ENCODE assay signal across 8 cellular contexts in the genomic region with DNA sequence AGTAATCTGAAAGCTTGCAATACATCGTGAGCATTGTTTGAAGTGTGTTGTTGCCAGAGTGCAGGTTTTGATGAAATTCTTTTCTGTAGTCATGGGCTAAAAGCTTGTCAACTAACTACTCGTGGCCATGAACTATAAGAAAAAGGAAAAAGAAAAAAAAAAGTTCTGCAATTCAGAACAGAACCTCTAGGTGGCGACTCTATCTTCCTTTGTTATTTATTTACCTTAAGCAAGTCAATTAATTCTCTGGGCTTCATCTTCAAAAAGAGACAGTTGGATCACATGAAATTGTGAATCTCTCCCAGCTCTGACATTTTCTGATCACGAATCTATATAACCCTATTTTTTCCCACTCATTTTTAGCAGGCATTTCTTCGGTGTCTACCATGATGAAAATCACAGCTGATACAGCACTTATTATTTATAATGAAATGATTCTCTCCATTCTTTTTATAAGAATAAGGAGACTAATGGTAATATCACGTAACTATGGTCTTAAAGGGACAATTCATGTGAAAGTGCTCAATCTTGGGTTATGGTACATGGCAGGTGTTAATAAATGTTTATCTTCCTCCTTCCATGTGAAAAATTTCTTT. TPM values are rescaled to one million over a fixed set of nuclear protein-coding genes. Genes with fewer than 3 reads are reported as not detected.
A peak's percentile ranks its signal among the peaks of the same experiment; 100 is the strongest.
DNase-seq lines count a peak whose midpoint lies in the region; ATAC-seq and TF ChIP-seq lines count a peak whose summit lies in the region.

No MANE protein-coding gene starts in this region.

- H3K4me2 ChIP-seq in Loucy (ENCODE audit: low read depth, low read length, poor library complexity, severe bottlenecking) = no peak overlapping the region

- H3K9me2 ChIP-seq in Loucy (replicated peaks; ENCODE audit: low read depth, low read length) = no peaks in the 10 kb centered on the region

- H3K36me3 ChIP-seq in Loucy (ENCODE audit: insufficient read depth, low read length) (no peaks in the 10 kb centered on the region), thoracic aorta (no peaks in the 10 kb centered on the region)

- H3F3A ChIP-seq in Loucy (ENCODE audit: low read depth) = no peaks in the 10 kb centered on the region

- H4K20me1 ChIP-seq in Loucy (ENCODE audit: insufficient read depth, low read length, poor library complexity, severe bottlenecking) = no peaks in the 10 kb centered on the region

- TF ChIP-seq CTCF in Loucy (conservative IDR thresholded peaks at IDR 0.05; ENCODE audit: low read length) = peak; percentile 90
- peak; percentile 71 for TF ChIP-seq CTCF in fibroblast of villous mesenchyme (IDR thresholded peaks at IDR 0.05; ENCODE audit: insufficient read depth, low read depth, low read length)
- peak; percentile 45 for TF ChIP-seq CTCF in thoracic aorta (IDR thresholded peaks at IDR 0.05)

- ATAC-seq in thoracic aorta (ENCODE audit: insufficient number of reproducible peaks, low FRiP score, low read depth) = no peak

- H3K9ac ChIP-seq in Loucy (ENCODE audit: low read depth, low read length, poor library complexity, severe bottlenecking) = no peak overlapping the region

- DNase-seq in DMS79 treated with DMSO at 0.1 percent for 48 hours (lab: John Stamatoyannopoulos, UW) (peak; percentile 34), DMS79 (lab: John Stamatoyannopoulos, UW) (no peak), SK-N-DZ (ENCODE audit: low spot score) (peak; percentile 73), fibroblast of villous mesenchyme (ENCODE audit: low read depth) (peak; percentile 57), thoracic aorta (ENCODE audit: low spot score) (no peak), epidermal melanocyte (ENCODE audit: insufficient read length, low spot score) (no peak)
- no peak for DNase-seq in stimulated activated CD4-positive, alpha-beta T cell treated with anti-CD3 and anti-CD28 coated beads, Interleukin-4, amount 100 ng/mL, for 4 hours

- no peak overlapping the region for H2AFZ ChIP-seq in Loucy (ENCODE audit: low read length)

- no peaks in the 10 kb centered on the region for H3K79me2 ChIP-seq in Loucy (ENCODE audit: insufficient read depth, low read length)

- H3K27me3 ChIP-seq in Loucy (ENCODE audit: insufficient read depth, low read length, poor library complexity, severe bottlenecking) (no peaks in the 10 kb centered on the region), thoracic aorta (replicated peaks; ENCODE audit: insufficient read depth) (no peaks in the 10 kb centered on the region)

- H3K9me3 ChIP-seq in Loucy (ENCODE audit: insufficient read depth, low read depth, low read length) = no peaks in the 10 kb centered on the region
- H3K9me3 ChIP-seq in thoracic aorta = no peaks in the 10 kb centered on the region

- H3K27ac ChIP-seq in thoracic aorta = no peak overlapping the region

- H3K4me3 ChIP-seq in Loucy (ENCODE audit: low read length, poor library complexity, severe bottlenecking) (no peak overlapping the region), fibroblast of villous mesenchyme (ENCODE audit: low read depth, low read length) (no peak overlapping the region), thoracic aorta (no peak overlapping the region)

- H3K4me1 ChIP-seq in Loucy (ENCODE audit: insufficient read depth, low read length, poor library complexity, severe bottlenecking) (no peaks in the 10 kb centered on the region), thoracic aorta (ENCODE audit: control insufficient read depth in 1 of 2, low read depth in 2 of 2) (no peaks in the 10 kb centered on the region)

RNA-seq across cellular contexts. Expression of gene TMEM196, which starts 18.8 kb away (rescaled TPM):
- polyA plus RNA-seq in SK-N-DZ (2014; cell fraction: cytosol; rRNA removed) = 2.8 and 7.4 TPM in 2 replicates
- 7.4 and 8.2 TPM in 2 replicates for polyA plus RNA-seq in SK-N-DZ (2014; cell fraction: nucleus; rRNA removed)
- total RNA-seq in fibroblast of villous mesenchyme = not detected in 2 replicates
- not detected for total RNA-seq in thoracic aorta

RNA-seq across cellular contexts. Expression of gene POLR1F, which starts 45.8 kb away (rescaled TPM):
- polyA plus RNA-seq in SK-N-DZ (2014; cell fraction: cytosol; rRNA removed) = 18.7 and 20.2 TPM in 2 replicates
- 14.1 and 24.6 TPM in 2 replicates for polyA plus RNA-seq in SK-N-DZ (2014; cell fraction: nucleus; rRNA removed)
- 21.3 and 52.2 TPM in 2 replicates for total RNA-seq in fibroblast of villous mesenchyme
- 10 to 100 TPM in 1 of 2 donors, 1 to 10 TPM in 1; 6.6 to 20.9 TPM for total RNA-seq in thoracic aorta

Comparison
In these comparisons a context has a peak if more than half of its experiments do, and no peak if none do; other contexts are left out.
1. DNase-seq: peak in DMS79 treated with DMSO at 0.1 percent for 48 hours (single experiment), SK-N-DZ (single experiment) and fibroblast of villous mesenchyme (single experiment); none in DMS79 (single experiment), thoracic aorta (single experiment), epidermal melanocyte (single experiment) and stimulated activated CD4-positive, alpha-beta T cell treated with anti-CD3 and anti-CD28 coated beads, Interleukin-4, amount 100 ng/mL, for 4 hours (0 of 2).
2. Peak in every context shown above with its lines, with median percentiles within 50 percentile points of each other: CTCF ChIP-seq.